In the genomic region with DNA sequence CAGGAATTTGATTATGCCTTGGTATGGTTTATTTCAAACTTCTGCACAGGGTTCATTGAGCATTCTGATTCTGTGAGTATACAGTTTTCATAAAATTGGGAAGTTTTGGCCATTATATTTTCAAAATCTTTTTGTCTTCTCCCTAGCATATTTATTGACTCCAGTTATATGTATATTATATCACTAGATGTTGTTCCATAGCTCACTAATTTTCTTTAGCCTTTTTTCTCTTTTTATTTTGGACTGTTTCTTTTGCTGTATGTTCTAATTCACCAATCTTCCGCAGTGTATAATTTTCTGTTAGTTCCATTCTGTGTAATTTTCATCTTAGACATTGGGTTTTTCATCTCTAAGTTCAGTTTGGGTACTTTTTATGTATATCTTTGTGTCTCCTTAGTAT, we compare ENCODE assay signal across 26 cellular contexts.
"Had no signal": no experiment of that assay in that cellular context is flagged by ENCODE, and none has a peak within 500 bp of the region (broad histone marks: within the 10 kb centered on the region; RNA-seq: fewer than 3 reads in every experiment).

No MANE protein-coding gene starts in this region.

- H3K36me3 Mint-ChIP-seq: natural killer cell had no signal

- H3K27ac ChIP-seq: neural progenitor cell, pancreas, psoas muscle, right lobe of liver, sigmoid colon, stomach, thyroid gland, tibial nerve, upper lobe of left lung, vagina had no signal

- H3K4me1 Mint-ChIP-seq: nephron had no signal

- H3K9me3 Mint-ChIP-seq: naive thymus-derived CD4-positive, alpha-beta T cell; natural killer cell; neural progenitor cell; stimulated activated naive B cell treated with anti-CD40 and anti-IgM and Interleukin-4, amounts not matched to agents 10 μg/mL and 1 μg/mL and 100 μg/mL, for 72 hours; stimulated activated naive CD8-positive, alpha-beta T cell treated with anti-CD3 and anti-CD28 coated beads, Interleukin-15, Interleukin-2, amounts not matched to agents 100 ng/mL and 50 ng/mL, for 24 hours had no signal

- H3K4me1 ChIP-seq: neural progenitor cell, tibial nerve had no signal

- H3K27ac Mint-ChIP-seq: naive thymus-derived CD4-positive, alpha-beta T cell; natural killer cell; nephron; neural progenitor cell; stimulated activated naive B cell treated with anti-CD40 and anti-IgM and Interleukin-4, amounts not matched to agents 10 μg/mL and 1 μg/mL and 100 μg/mL, for 72 hours; stimulated activated naive CD8-positive, alpha-beta T cell treated with anti-CD3 and anti-CD28 coated beads, Interleukin-15, Interleukin-2, amounts not matched to agents 100 ng/mL and 50 ng/mL, for 24 hours had no signal

- H3K27me3 Mint-ChIP-seq: naive thymus-derived CD4-positive, alpha-beta T cell; stimulated activated naive B cell treated with anti-CD40 and anti-IgM and Interleukin-4, amounts not matched to agents 10 μg/mL and 1 μg/mL and 100 μg/mL, for 72 hours; stimulated activated naive CD8-positive, alpha-beta T cell treated with anti-CD3 and anti-CD28 coated beads, Interleukin-15, Interleukin-2, amounts not matched to agents 100 ng/mL and 50 ng/mL, for 24 hours had no signal

- ATAC-seq: naive thymus-derived CD4-positive, alpha-beta T cell; natural killer cell; pancreas; psoas muscle; right cardiac atrium; right lobe of liver; stimulated activated naive B cell treated with anti-CD40 and anti-IgM and Interleukin-4, amounts not matched to agents 10 μg/mL and 1 μg/mL and 100 μg/mL, for 72 hours had no signal

- H3K9me3 ChIP-seq: pancreas, psoas muscle, right lobe of liver, sigmoid colon, stomach, thoracic aorta, thyroid gland, tibial nerve, upper lobe of left lung, vagina had no signal

- H3K36me3 ChIP-seq: neural progenitor cell, pancreas, right lobe of liver, thyroid gland, vagina had no signal

- DNase-seq: naive thymus-derived CD4-positive, alpha-beta T cell; natural killer cell; occipital lobe; pancreas; psoas muscle; right cardiac atrium; right lobe of liver; sigmoid colon; small intestine; stimulated activated CD4-positive, alpha-beta T cell treated with anti-CD3 and anti-CD28 coated beads, Interleukin-15, amount 100 ng/mL, for 24 hours; stimulated activated CD4-positive, alpha-beta T cell treated with anti-CD3 and anti-CD28 coated beads, Interleukin-2, amount 100 ng/mL, for 24 hours; stimulated activated CD4-positive, alpha-beta T cell treated with anti-CD3 and anti-CD28 coated beads, Interleukin-2, amount 100 ng/mL, for 48 hours; stimulated activated CD4-positive, alpha-beta T cell treated with anti-CD3 and anti-CD28 coated beads, Interleukin-4, amount 100 ng/mL, for 4 hours; stimulated activated CD8-positive, alpha-beta memory T cell treated with anti-CD3 and anti-CD28 coated beads, Interleukin-4, amount 100 ng/mL, for 48 hours; stimulated activated naive B cell treated with anti-CD40 and anti-IgM and Interleukin-4, amounts not matched to agents 10 μg/mL and 1 μg/mL and 100 μg/mL, for 72 hours; stimulated activated naive CD4-positive, alpha-beta T cell treated with Interleukin-2 at 50 U/mL for 16 hours; stomach; thyroid gland; trophoblast cell; upper lobe of left lung had no signal

- H3K4me3 ChIP-seq: neural progenitor cell, pancreas, psoas muscle, right lobe of liver, sigmoid colon, stomach, thoracic aorta, thyroid gland, tibial nerve, upper lobe of left lung, vagina had no signal

- H3K4me3 Mint-ChIP-seq: naive thymus-derived CD4-positive, alpha-beta T cell; natural killer cell; nephron; neural progenitor cell; stimulated activated naive B cell treated with anti-CD40 and anti-IgM and Interleukin-4, amounts not matched to agents 10 μg/mL and 1 μg/mL and 100 μg/mL, for 72 hours; stimulated activated naive CD8-positive, alpha-beta T cell treated with anti-CD3 and anti-CD28 coated beads, Interleukin-15, Interleukin-2, amounts not matched to agents 100 ng/mL and 50 ng/mL, for 24 hours had no signal
